In the genomic region with DNA sequence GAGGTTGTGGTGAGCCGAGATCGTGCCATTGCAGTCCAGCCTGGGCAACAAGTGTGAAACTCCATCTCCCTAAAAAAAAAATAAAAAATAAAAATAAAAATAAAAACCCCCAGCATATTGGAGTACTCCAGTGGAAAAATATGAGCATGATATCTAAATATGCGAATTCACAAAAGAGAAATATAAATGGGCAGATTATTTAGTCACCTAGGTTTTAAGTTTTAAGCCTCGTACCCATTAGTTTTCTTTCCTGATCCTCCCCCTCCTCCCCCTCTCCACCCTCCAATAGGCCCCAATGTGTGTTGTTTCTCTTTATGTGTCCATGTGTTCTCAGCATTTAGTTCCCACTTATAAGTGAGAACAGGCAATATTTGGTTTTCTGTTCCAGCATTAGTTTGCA, we compare ENCODE assay signal across 33 cellular contexts.
"Had no signal": no experiment of that assay in that cellular context is flagged by ENCODE, and none has a peak within 500 bp of the region (broad histone marks: within the 10 kb centered on the region; RNA-seq: fewer than 3 reads in every experiment).

No MANE protein-coding gene starts in this region.

- H3K4me3 ChIP-seq: adrenal gland, ascending aorta, body of pancreas, breast epithelium, cardiac muscle cell had no signal

- H3K36me3 ChIP-seq: adrenal gland, ascending aorta, brain microvascular endothelial cell, breast epithelium, cardiac muscle cell had no signal

- H3K9me3 ChIP-seq: adrenal gland, ascending aorta, body of pancreas, breast epithelium had no signal

- ATAC-seq: activated naive CD4-positive, alpha-beta T cell treated with anti-CD3 and anti-CD28 coated beads, Interleukin-2, amount 50 U/mL, for 72 hours; activated naive CD8-positive, alpha-beta T cell treated with anti-CD3 and anti-CD28 coated beads, Interleukin-2, amount 50 U/mL, for 24 hours; activated T-cell treated with anti-CD3 and anti-CD28 coated beads, Interleukin-2, amount 50 U/mL, for 4 hours; activated T-cell treated with anti-CD3 and anti-CD28 coated beads, Interleukin-2, amount 50 U/mL, for 72 hours; activated T-helper 17 cell treated with anti-CD3 and anti-CD28 coated beads, Interleukin-2, amount 50 U/mL, for 72 hours; body of pancreas had no signal

- FAIRE-seq: astrocyte, bronchial epithelial cell had no signal

- H3K27ac ChIP-seq: adrenal gland, ascending aorta, body of pancreas, brain microvascular endothelial cell, breast epithelium, cardiac muscle cell had no signal

- H3K27me3 ChIP-seq: ascending aorta, body of pancreas, brain microvascular endothelial cell, breast epithelium, cardiac muscle cell had no signal

- H3K4me1 ChIP-seq: adrenal gland, ascending aorta, body of pancreas, breast epithelium had no signal

- DNase-seq: activated effector memory CD4-positive, alpha-beta T cell treated with anti-CD3 and anti-CD28 coated beads, Interleukin-2, amount 50 U/mL, for 16 hours; activated effector memory CD4-positive, alpha-beta T cell treated with Interleukin-2 at 50 U/mL for 16 hours; activated gamma-delta T cell; activated gamma-delta T cell treated with Interleukin-2 at 50 U/mL for 16 hours; activated naive CD4-positive, alpha-beta T cell; activated naive CD4-positive, alpha-beta T cell treated with anti-CD3 and anti-CD28 coated beads for 36 hours; activated naive CD4-positive, alpha-beta T cell treated with anti-CD3 and anti-CD28 coated beads, Interleukin-2, amount 10 ng/mL, durations not matched to agents 7 days and 5 days; activated naive CD4-positive, alpha-beta T cell treated with anti-CD3 and anti-CD28 coated beads, Interleukin-2, amount 50 U/mL, for 16 hours; activated naive CD4-positive, alpha-beta T cell treated with Interleukin-2 at 50 U/mL for 16 hours; activated naive CD8-positive, alpha-beta T cell treated with anti-CD3 and anti-CD28 coated beads for 36 hours; activated naive CD8-positive, alpha-beta T cell treated with anti-CD3 and anti-CD28 coated beads, Interleukin-2, amount 10 ng/mL, durations not matched to agents 7 days and 5 days; activated naive CD8-positive, alpha-beta T cell treated with anti-CD3 and anti-CD28 coated beads, Interleukin-2, amount 50 U/mL, for 24 hours; activated T-cell treated with anti-CD3 and anti-CD28 coated beads, Interleukin-2, amount 50 U/mL, for 24 hours; activated T-cell treated with anti-CD3 and anti-CD28 coated beads, Interleukin-2, amount 50 U/mL, for 4 hours; activated T-cell treated with anti-CD3 and anti-CD28 coated beads, Interleukin-2, amount 50 U/mL, for 48 hours; activated T-cell treated with anti-CD3 and anti-CD28 coated beads, Interleukin-2, amount 50 U/mL, for 72 hours; adrenal gland; amniotic stem cell; amygdala; anterior cingulate cortex; aorta; body of pancreas; brain microvascular endothelial cell; caudate nucleus; central memory CD4-positive, alpha-beta T cell; cerebellar nuclear complex had no signal
